ENCODE assay signal across 21 cellular contexts in genomic region chr15:85493258-85493657, GRCh38.
DNase-seq lines count a peak whose midpoint lies in the region; ATAC-seq and TF ChIP-seq lines count a peak whose summit lies in the region.
"Had no signal": no experiment of that assay in that cellular context is flagged by ENCODE, and none has a peak within 500 bp of the region (broad histone marks: within the 10 kb centered on the region; RNA-seq: fewer than 3 reads in every experiment).

No MANE protein-coding gene starts in this region.

- peaks cover 5% of the 10 kb centered on the region for H3K36me3 Mint-ChIP-seq in Calu3 (ENCODE audit: insufficient read depth, unreplicated experiment)
- peaks cover under 1% of the 10 kb centered on the region for H3K36me3 Mint-ChIP-seq in CD8-positive, alpha-beta T cell

- TF ChIP-seq RAD21 in neural cell (conservative IDR thresholded peaks at IDR 0.05) = no peak

- intact Hi-C loops in Calu3 (cut with micrococcal nuclease; ENCODE audit: unreplicated experiment) = loop anchor here (5.0 kb wide), 2 partner anchors 69 to 174 kb away; no protein-coding TSS in a partner anchor
- intact Hi-C loops in CD8-positive, alpha-beta T cell (cut with DNase I, micrococcal nuclease) = no loop called here

- no peak overlapping the region for H3K4me3 Mint-ChIP-seq in Calu3 (ENCODE audit: low read depth, unreplicated experiment)
- H3K4me3 Mint-ChIP-seq in CD8-positive, alpha-beta T cell = no peak overlapping the region
- no peak overlapping the region for H3K4me3 Mint-ChIP-seq in stimulated activated naive CD8-positive, alpha-beta T cell treated with anti-CD3 and anti-CD28 coated beads, Interleukin-15, amount 100 ng/mL, for 72 hours
- H3K4me3 Mint-ChIP-seq: activated CD8-positive, alpha-beta memory T cell treated with anti-CD3 and anti-CD28 coated beads, Interleukin-2, amount 10 ng/mL, durations not matched to agents 7 days and 5 days had no signal

- H3K27me3 ChIP-seq in Karpas-422 (ENCODE audit: low read length) = no peaks in the 10 kb centered on the region
- no peaks in the 10 kb centered on the region for H3K27me3 ChIP-seq in neural cell (ENCODE audit: insufficient read depth, low read depth, low read length)
- H3K27me3 ChIP-seq in CD8-positive, alpha-beta T cell (ENCODE audit: insufficient read depth, low read length) = no peaks in the 10 kb centered on the region
- H3K27me3 ChIP-seq: stomach had no signal

- H3K79me2 ChIP-seq in Karpas-422 (ENCODE audit: low read length) = peaks cover 96% of the 10 kb centered on the region
- no peaks in the 10 kb centered on the region for H3K79me2 ChIP-seq in neural cell (replicated peaks; ENCODE audit: insufficient read depth, low read length)

- H3K4me3 ChIP-seq in Karpas-422 (ENCODE audit: low read length) = no peak overlapping the region
- H3K4me3 ChIP-seq in neural cell (ENCODE audit: low read length) = no peak overlapping the region
- no peak overlapping the region for H3K4me3 ChIP-seq in CD8-positive, alpha-beta T cell (ENCODE audit: low read depth, low read length)
- H3K4me3 ChIP-seq: GM12878, K562, stomach had no signal

- no peaks in the 10 kb centered on the region for H3F3A ChIP-seq in neural cell (ENCODE audit: insufficient read depth, low read length, poor library complexity, severe bottlenecking)

- H3K9me3 ChIP-seq in Karpas-422 (ENCODE audit: low read length) (no peaks in the 10 kb centered on the region), neural cell (ENCODE audit: low read length) (no peaks in the 10 kb centered on the region)
- no peaks in the 10 kb centered on the region for H3K9me3 ChIP-seq in CD8-positive, alpha-beta T cell (ENCODE audit: low read length)
- H3K9me3 ChIP-seq: stomach had no signal

- TF ChIP-seq CTCF in Calu3 (IDR thresholded peaks at IDR 0.05; ENCODE audit: unreplicated experiment) (no peak), neural cell (IDR thresholded peaks at IDR 0.05; ENCODE audit: poor library complexity, severe bottlenecking) (no peak)
- no peak for TF ChIP-seq CTCF in CD8-positive, alpha-beta T cell (IDR thresholded peaks at IDR 0.05)

- H3K9ac ChIP-seq in Karpas-422 (ENCODE audit: low read length) (no peak overlapping the region), neural cell (ENCODE audit: low read length) (no peak overlapping the region)

- H3K27ac Mint-ChIP-seq in Calu3 (ENCODE audit: unreplicated experiment) = peak overlapping the region; percentile 78
- no peak overlapping the region for H3K27ac Mint-ChIP-seq in CD8-positive, alpha-beta T cell
- H3K27ac Mint-ChIP-seq in stimulated activated naive CD8-positive, alpha-beta T cell treated with anti-CD3 and anti-CD28 coated beads, Interleukin-15, amount 100 ng/mL, for 72 hours = no peak overlapping the region
- H3K27ac Mint-ChIP-seq: activated CD8-positive, alpha-beta memory T cell treated with anti-CD3 and anti-CD28 coated beads, Interleukin-2, amount 10 ng/mL, durations not matched to agents 7 days and 5 days; activated T-helper 2 cell treated with anti-CD3 and anti-CD28 coated beads, Interferon-gamma antibody, Interleukin-2, Interleukin-4, amounts not matched to agents 10 μg/mL and 5 μg/mL and 100 μg/mL, durations not matched to agents 14 hours and 24 hours and 36 hours had no signal

- H3K36me3 ChIP-seq in Karpas-422 (ENCODE audit: insufficient read depth, low read length) (no peaks in the 10 kb centered on the region), neural cell (ENCODE audit: insufficient read depth, low read length) (no peaks in the 10 kb centered on the region)
- no peaks in the 10 kb centered on the region for H3K36me3 ChIP-seq in CD8-positive, alpha-beta T cell (ENCODE audit: insufficient read depth, low read length)
- H3K36me3 ChIP-seq: stomach had no signal

- CTCF ChIA-PET in Calu3 (lab: Charles Lee) = no interaction called here
- CTCF ChIA-PET in CD8-positive, alpha-beta T cell (lab: Charles Lee) = interaction anchor here (1.5 kb wide), 1 partner anchor 197 kb away, joined by 3 read pairs; no protein-coding TSS in a partner anchor

- H3K27ac ChIP-seq in Karpas-422 (ENCODE audit: low read length) = peak overlapping the region; percentile 42; the same call in 1 of the 2 replicates
- H3K27ac ChIP-seq in epithelial cell of prostate = peak overlapping the region; percentile 74
- peak overlapping the region; percentile 23 for H3K27ac ChIP-seq in neural cell (ENCODE audit: low read length)
- H3K27ac ChIP-seq in CD8-positive, alpha-beta T cell (ENCODE audit: low read depth, low read length) = no peak overlapping the region

- H3K27me3 Mint-ChIP-seq in Calu3 (ENCODE audit: unreplicated experiment) = no peaks in the 10 kb centered on the region
- no peaks in the 10 kb centered on the region for H3K27me3 Mint-ChIP-seq in CD8-positive, alpha-beta T cell (ENCODE audit: low read depth)
- H3K27me3 Mint-ChIP-seq in stimulated activated naive CD8-positive, alpha-beta T cell treated with anti-CD3 and anti-CD28 coated beads, Interleukin-15, amount 100 ng/mL, for 72 hours = no peaks in the 10 kb centered on the region
- H3K27me3 Mint-ChIP-seq: activated CD8-positive, alpha-beta memory T cell treated with anti-CD3 and anti-CD28 coated beads, Interleukin-2, amount 10 ng/mL, durations not matched to agents 7 days and 5 days had no signal

- DNase-seq in Calu3 (no peak), Karpas-422 (no peak), epithelial cell of prostate (ENCODE audit: low read depth, low spot score) (no peak), SHP77 treated with DMSO at 0.1 percent for 48 hours (lab: John Stamatoyannopoulos, UW) (no peak)
- DNase-seq in CD8-positive, alpha-beta T cell = no peak
- DNase-seq in stimulated activated naive CD8-positive, alpha-beta T cell treated with anti-CD3 and anti-CD28 coated beads, Interleukin-15, amount 100 ng/mL, for 72 hours = no peak
- DNase-seq: activated CD4-positive, alpha-beta T cell treated with anti-CD3 and anti-CD28 coated beads for 1 hour; activated CD8-positive, alpha-beta memory T cell treated with anti-CD3 and anti-CD28 coated beads, Interleukin-2, amount 10 ng/mL, durations not matched to agents 7 days and 5 days; AML-193; caudate nucleus; GDM1; hippocampal formation; NCI-H2029; NCI-H510A; stimulated activated CD4-positive, alpha-beta T cell treated with anti-CD3 and anti-CD28 coated beads, Interleukin-1b, Interleukin-23, amount 100 ng/mL, for 48 hours; stomach had no signal

- peak overlapping the region; percentile 28 for H3K4me2 ChIP-seq in Karpas-422 (ENCODE audit: low read depth, low read length, poor library complexity, severe bottlenecking)
- H3K4me2 ChIP-seq in neural cell (ENCODE audit: low read length) = no peak overlapping the region

- no peak overlapping the region for H2AFZ ChIP-seq in Karpas-422 (ENCODE audit: low read length)
- no peak overlapping the region for H2AFZ ChIP-seq in neural cell (ENCODE audit: low read depth, low read length)

- POLR2A ChIA-PET in CD8-positive, alpha-beta T cell (lab: Charles Lee) = no interaction called here

- H3K9me3 Mint-ChIP-seq in Calu3 (ENCODE audit: low read depth, unreplicated experiment) = no peaks in the 10 kb centered on the region
- no peaks in the 10 kb centered on the region for H3K9me3 Mint-ChIP-seq in CD8-positive, alpha-beta T cell
- no peaks in the 10 kb centered on the region for H3K9me3 Mint-ChIP-seq in stimulated activated naive CD8-positive, alpha-beta T cell treated with anti-CD3 and anti-CD28 coated beads, Interleukin-15, amount 100 ng/mL, for 72 hours
- H3K9me3 Mint-ChIP-seq: activated T-helper 2 cell treated with anti-CD3 and anti-CD28 coated beads, Interferon-gamma antibody, Interleukin-2, Interleukin-4, amounts not matched to agents 10 μg/mL and 5 μg/mL and 100 μg/mL, durations not matched to agents 14 hours and 24 hours and 36 hours had no signal

- peaks cover 99% of the 10 kb centered on the region for H3K4me1 ChIP-seq in Karpas-422 (ENCODE audit: low read length)
- peaks cover 34% of the 10 kb centered on the region for H3K4me1 ChIP-seq in CD8-positive, alpha-beta T cell (ENCODE audit: insufficient read depth, low read length)

- no peak for TF ChIP-seq EP300 in neural cell (conservative IDR thresholded peaks at IDR 0.05; ENCODE audit: poor library complexity, severe bottlenecking)

- peaks cover 64% of the 10 kb centered on the region for H3K4me1 Mint-ChIP-seq in Calu3 (ENCODE audit: low read depth, unreplicated experiment)
- H3K4me1 Mint-ChIP-seq in CD8-positive, alpha-beta T cell (ENCODE audit: low read depth) = peaks cover 79% of the 10 kb centered on the region
- H3K4me1 Mint-ChIP-seq in stimulated activated naive CD8-positive, alpha-beta T cell treated with anti-CD3 and anti-CD28 coated beads, Interleukin-15, amount 100 ng/mL, for 72 hours = peaks cover 56% of the 10 kb centered on the region

- ATAC-seq in CD8-positive, alpha-beta T cell = no peak
- ATAC-seq in stimulated activated naive CD8-positive, alpha-beta T cell treated with anti-CD3 and anti-CD28 coated beads, Interleukin-15, amount 100 ng/mL, for 72 hours = no peak
- ATAC-seq: activated CD8-positive, alpha-beta memory T cell treated with anti-CD3 and anti-CD28 coated beads, Interleukin-2, amount 10 ng/mL, durations not matched to agents 7 days and 5 days; GM12878; K562; sciatic nerve had no signal

- no peaks in the 10 kb centered on the region for H4K20me1 ChIP-seq in Karpas-422 (ENCODE audit: insufficient read depth, low read depth, low read length)
- H4K20me1 ChIP-seq in neural cell (ENCODE audit: insufficient read depth) = no peaks in the 10 kb centered on the region

- H3K9me2 ChIP-seq in Karpas-422 (replicated peaks; ENCODE audit: insufficient read depth, low read length) (no peaks in the 10 kb centered on the region), neural cell (ENCODE audit: insufficient read depth, low read length) (no peaks in the 10 kb centered on the region)

- BruUV-seq in Calu3 (replicated peaks; lab: Mats Ljungman, UMichigan) = no TSS peak

TF ChIP-seq in neural cell, 6 proteins besides CTCF, POLR2A, EP300 and RAD21 (continues in another document):
- no peak for TF ChIP-seq POLR2AphosphoS5 (IDR thresholded peaks at IDR 0.05)
